17 cellular contexts compared by ENCODE assay signal in the genomic region with DNA sequence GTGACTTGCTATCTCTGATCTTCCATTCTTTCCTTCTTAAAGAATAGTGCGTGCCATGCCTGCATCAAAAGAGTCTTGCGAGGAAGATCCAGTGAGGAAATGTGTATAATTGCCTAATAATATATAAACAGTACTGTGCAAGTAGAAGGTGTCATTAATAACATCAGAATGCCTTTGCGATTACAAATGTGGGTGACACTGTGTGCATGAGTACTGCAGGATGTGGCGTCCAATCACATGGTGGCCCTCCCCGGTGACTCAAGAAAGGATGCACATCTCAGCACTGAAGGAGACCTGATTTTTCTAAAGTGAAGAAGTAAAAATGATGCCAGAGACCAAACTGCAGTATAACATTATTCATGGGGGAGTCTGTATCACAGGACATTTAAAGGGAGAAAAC.
DNase-seq lines count a peak whose midpoint lies in the region; ATAC-seq and TF ChIP-seq lines count a peak whose summit lies in the region.
"Had no signal": no experiment of that assay in that cellular context is flagged by ENCODE, and none has a peak within 500 bp of the region (broad histone marks: within the 10 kb centered on the region; RNA-seq: fewer than 3 reads in every experiment).

No MANE protein-coding gene starts in this region.

- BruUV-seq in Calu3 (replicated peaks; lab: Mats Ljungman, UMichigan) = no TSS peak

- H3K4me1 Mint-ChIP-seq in CD8-positive, alpha-beta T cell (ENCODE audit: low read depth) = peaks cover 4% of the 10 kb centered on the region
- peaks cover 13% of the 10 kb centered on the region for H3K4me1 Mint-ChIP-seq in HFFc6 (ENCODE audit: low read depth)
- H3K4me1 Mint-ChIP-seq in activated CD8-positive, alpha-beta T cell treated with anti-CD3 and anti-CD28 coated beads, Interleukin-2, amount 10 ng/mL, durations not matched to agents 7 days and 5 days (ENCODE audit: low read depth) = peaks cover 11% of the 10 kb centered on the region
- H3K4me1 Mint-ChIP-seq in Calu3 (ENCODE audit: low read depth, unreplicated experiment) = no peaks in the 10 kb centered on the region
- H3K4me1 Mint-ChIP-seq: endodermal cell had no signal

- no peak overlapping the region for H3K27ac ChIP-seq in CD8-positive, alpha-beta T cell (ENCODE audit: low read depth, low read length)
- H3K27ac ChIP-seq: parathyroid adenoma, thyroid gland had no signal

- intact Hi-C loops in CD8-positive, alpha-beta T cell (cut with DNase I, micrococcal nuclease) = no loop called here
- intact Hi-C loops in Calu3 (cut with micrococcal nuclease; ENCODE audit: unreplicated experiment) = no loop called here

- ATAC-seq in CD8-positive, alpha-beta T cell = peak; percentile 40
- peak; percentile 44 for ATAC-seq in activated CD8-positive, alpha-beta T cell treated with anti-CD3 and anti-CD28 coated beads, Interleukin-2, amount 10 ng/mL, durations not matched to agents 7 days and 5 days
- ATAC-seq in HG03460 (IDR thresholded peaks at IDR 0.05; ENCODE audit: unreplicated experiment) (no peak), HG03045 (IDR thresholded peaks at IDR 0.05; ENCODE audit: unreplicated experiment) (no peak)
- ATAC-seq: Right ventricle myocardium inferior had no signal

- no peaks in the 10 kb centered on the region for H3K9me3 Mint-ChIP-seq in CD8-positive, alpha-beta T cell
- no peaks in the 10 kb centered on the region for H3K9me3 Mint-ChIP-seq in HFFc6
- no peaks in the 10 kb centered on the region for H3K9me3 Mint-ChIP-seq in activated CD8-positive, alpha-beta T cell treated with anti-CD3 and anti-CD28 coated beads, Interleukin-2, amount 10 ng/mL, durations not matched to agents 7 days and 5 days (ENCODE audit: insufficient read depth)
- H3K9me3 Mint-ChIP-seq in Calu3 (ENCODE audit: low read depth, unreplicated experiment) = no peaks in the 10 kb centered on the region
- H3K9me3 Mint-ChIP-seq: activated naive CD4-positive, alpha-beta T cell treated with anti-CD3 and anti-CD28 coated beads, Interleukin-2, amount 50 U/mL, for 24 hours; endodermal cell had no signal

- no peak overlapping the region for H3K4me3 ChIP-seq in CD8-positive, alpha-beta T cell (ENCODE audit: low read depth, low read length)
- H3K4me3 ChIP-seq in foreskin fibroblast (ENCODE audit: low read depth in 1 of 2, low read length in 2 of 2) = no peak overlapping the region
- H3K4me3 ChIP-seq: thyroid gland had no signal

- H3K27me3 Mint-ChIP-seq in CD8-positive, alpha-beta T cell (ENCODE audit: low read depth) = peaks cover 1% of the 10 kb centered on the region
- H3K27me3 Mint-ChIP-seq in HFFc6 (ENCODE audit: insufficient read depth) (no peaks in the 10 kb centered on the region; the same call in 1 of the 2 replicates), Calu3 (ENCODE audit: unreplicated experiment) (no peaks in the 10 kb centered on the region)
- H3K27me3 Mint-ChIP-seq in activated CD8-positive, alpha-beta T cell treated with anti-CD3 and anti-CD28 coated beads, Interleukin-2, amount 10 ng/mL, durations not matched to agents 7 days and 5 days (ENCODE audit: low read depth) = no peaks in the 10 kb centered on the region
- H3K27me3 Mint-ChIP-seq: activated naive CD4-positive, alpha-beta T cell treated with anti-CD3 and anti-CD28 coated beads, Interleukin-2, amount 50 U/mL, for 24 hours had no signal

- H3K27me3 ChIP-seq in CD8-positive, alpha-beta T cell (ENCODE audit: insufficient read depth, low read length) = no peaks in the 10 kb centered on the region
- H3K27me3 ChIP-seq: BE2C, thyroid gland had no signal

- CTCF ChIA-PET in CD8-positive, alpha-beta T cell (lab: Charles Lee) = no interaction called here
- CTCF ChIA-PET in activated CD8-positive, alpha-beta T cell treated with anti-CD3 and anti-CD28 coated beads, Interleukin-2, amount 10 ng/mL, durations not matched to agents 7 days and 5 days (lab: Charles Lee) = no interaction called here
- CTCF ChIA-PET in Calu3 (lab: Charles Lee) = no interaction called here

- H3K27ac Mint-ChIP-seq in CD8-positive, alpha-beta T cell = no peak overlapping the region
- H3K27ac Mint-ChIP-seq in HFFc6 (peak overlapping the region; percentile 0; the same call in 1 of the 2 replicates), Calu3 (ENCODE audit: unreplicated experiment) (no peak overlapping the region)
- no peak overlapping the region for H3K27ac Mint-ChIP-seq in activated CD8-positive, alpha-beta T cell treated with anti-CD3 and anti-CD28 coated beads, Interleukin-2, amount 10 ng/mL, durations not matched to agents 7 days and 5 days
- H3K27ac Mint-ChIP-seq: activated naive CD4-positive, alpha-beta T cell treated with anti-CD3 and anti-CD28 coated beads, Interleukin-2, amount 50 U/mL, for 24 hours; endodermal cell had no signal

- POLR2A ChIA-PET in CD8-positive, alpha-beta T cell (lab: Charles Lee) = no interaction called here
- POLR2A ChIA-PET in activated CD8-positive, alpha-beta T cell treated with anti-CD3 and anti-CD28 coated beads, Interleukin-2, amount 10 ng/mL, durations not matched to agents 7 days and 5 days (lab: Charles Lee) = no interaction called here

- no peaks in the 10 kb centered on the region for H3K36me3 ChIP-seq in CD8-positive, alpha-beta T cell (ENCODE audit: insufficient read depth, low read length)
- H3K36me3 ChIP-seq: BE2C, thyroid gland had no signal

- no peak overlapping the region for H3K4me3 Mint-ChIP-seq in CD8-positive, alpha-beta T cell
- H3K4me3 Mint-ChIP-seq in HFFc6 (no peak overlapping the region), Calu3 (ENCODE audit: low read depth, unreplicated experiment) (no peak overlapping the region)
- no peak overlapping the region for H3K4me3 Mint-ChIP-seq in activated CD8-positive, alpha-beta T cell treated with anti-CD3 and anti-CD28 coated beads, Interleukin-2, amount 10 ng/mL, durations not matched to agents 7 days and 5 days
- H3K4me3 Mint-ChIP-seq: activated naive CD4-positive, alpha-beta T cell treated with anti-CD3 and anti-CD28 coated beads, Interleukin-2, amount 50 U/mL, for 24 hours; endodermal cell had no signal

- DNase-seq in CD8-positive, alpha-beta T cell = no peak
- DNase-seq in HFFc6 = peak; percentile 27
- peak; percentile 42 for DNase-seq in activated CD8-positive, alpha-beta T cell treated with anti-CD3 and anti-CD28 coated beads, Interleukin-2, amount 10 ng/mL, durations not matched to agents 7 days and 5 days
- peak; percentile 47 to 48 for DNase-seq in foreskin fibroblast
- DNase-seq in Calu3 = no peak
- no peak for DNase-seq in NCI-H2029 (lab: John Stamatoyannopoulos, UW)
- DNase-seq: activated CD4-positive, CD25-positive, alpha-beta regulatory T cell; BE2C; caudate nucleus; endodermal cell; NCI-H1092 treated with DMSO at 0.1 percent for 48 hours; thyroid gland had no signal

- TF ChIP-seq CTCF in CD8-positive, alpha-beta T cell (IDR thresholded peaks at IDR 0.05) = no peak
- no peak for TF ChIP-seq CTCF in HFFc6 (IDR thresholded peaks at IDR 0.05)
- TF ChIP-seq CTCF in foreskin fibroblast (IDR thresholded peaks at IDR 0.05; ENCODE audit: low read depth, low read length) = no peak
- TF ChIP-seq CTCF in Calu3 (IDR thresholded peaks at IDR 0.05; ENCODE audit: unreplicated experiment) = no peak

- no peaks in the 10 kb centered on the region for H3K4me1 ChIP-seq in CD8-positive, alpha-beta T cell (ENCODE audit: insufficient read depth, low read length)
- H3K4me1 ChIP-seq: BE2C, parathyroid adenoma, thyroid gland had no signal

- no peaks in the 10 kb centered on the region for H3K9me3 ChIP-seq in CD8-positive, alpha-beta T cell (ENCODE audit: low read length)
- H3K9me3 ChIP-seq: BE2C, thyroid gland had no signal

- no peaks in the 10 kb centered on the region for H3K36me3 Mint-ChIP-seq in CD8-positive, alpha-beta T cell
- H3K36me3 Mint-ChIP-seq in HFFc6 (ENCODE audit: low read depth) (no peaks in the 10 kb centered on the region), Calu3 (ENCODE audit: insufficient read depth, unreplicated experiment) (no peaks in the 10 kb centered on the region)
- H3K36me3 Mint-ChIP-seq in activated CD8-positive, alpha-beta T cell treated with anti-CD3 and anti-CD28 coated beads, Interleukin-2, amount 10 ng/mL, durations not matched to agents 7 days and 5 days (ENCODE audit: low read depth) = no peaks in the 10 kb centered on the region

Comparison
In these comparisons a context has a peak if more than half of its experiments do, and no peak if none do; other contexts are left out.
1. ATAC-seq: peak in CD8-positive, alpha-beta T cell (single experiment) and activated CD8-positive, alpha-beta T cell treated with anti-CD3 and anti-CD28 coated beads, Interleukin-2, amount 10 ng/mL, durations not matched to agents 7 days and 5 days (single experiment); none in HG03460 (single experiment) and HG03045 (single experiment).
2. DNase-seq: peak in HFFc6 (single experiment), activated CD8-positive, alpha-beta T cell treated with anti-CD3 and anti-CD28 coated beads, Interleukin-2, amount 10 ng/mL, durations not matched to agents 7 days and 5 days (single experiment) and foreskin fibroblast (2 of 2); none in CD8-positive, alpha-beta T cell (0 of 7), Calu3 (single experiment) and NCI-H2029 (single experiment).